9 cellular contexts compared by ENCODE assay signal in the genomic region with DNA sequence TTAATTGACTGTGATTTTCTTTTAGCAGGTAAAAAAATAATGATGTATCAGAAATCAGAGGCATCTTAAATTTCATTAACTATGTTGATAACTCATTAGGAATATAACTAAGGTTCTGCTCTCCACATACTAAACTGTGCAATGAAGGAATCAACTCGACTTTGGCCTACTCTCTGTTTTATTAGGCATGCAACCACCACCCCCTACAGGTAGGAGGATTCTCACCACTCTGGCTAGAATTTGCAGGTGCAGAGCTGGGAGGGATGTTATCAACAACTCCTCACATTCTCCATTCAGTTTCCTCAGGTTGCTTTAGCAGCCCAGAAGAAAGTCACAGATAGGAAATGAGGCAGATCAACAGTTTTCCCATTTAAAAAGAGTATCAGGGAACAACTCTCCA.
A peak's percentile ranks its signal among the peaks of the same experiment; 100 is the strongest.
DNase-seq lines count a peak whose midpoint lies in the region; ATAC-seq and TF ChIP-seq lines count a peak whose summit lies in the region.
"Had no signal": no experiment of that assay in that cellular context is flagged by ENCODE, and none has a peak within 500 bp of the region (broad histone marks: within the 10 kb centered on the region; RNA-seq: fewer than 3 reads in every experiment).

No MANE protein-coding gene starts in this region.

- DNase-seq in BJ (ENCODE audit: low read depth) = no peak
- DNase-seq in IMR-90 = no peak
- DNase-seq in lower lobe of right lung = no peak
- DNase-seq in NCI-H1048 (lab: John Stamatoyannopoulos, UW) = no peak
- DNase-seq: T-helper 1 cell had no signal

- no peak overlapping the region for H2AFZ ChIP-seq in IMR-90 (replicated peaks; ENCODE audit: low read length, poor library complexity)

- no peak overlapping the region for H3K4me3 ChIP-seq in BJ (ENCODE audit: low read depth, low read length)
- H3K4me3 ChIP-seq in IMR-90 (ENCODE audit: insufficient read depth, low read depth, low read length) = no peak overlapping the region
- H3K4me3 ChIP-seq in lower lobe of right lung = no peak overlapping the region

- no peak for TF ChIP-seq POLR2A in IMR-90 (IDR thresholded peaks at IDR 0.05; ENCODE audit: low read depth, low read length)

- no TSS peak for BruUV-seq in IMR-90 (replicated peaks; lab: Mats Ljungman, UMichigan)

- no peaks in the 10 kb centered on the region for H3K79me1 ChIP-seq in IMR-90 (ENCODE audit: low read depth in 1 of 2, low read length in 2 of 2)

- dilution Hi-C loops in IMR-90 (cut with HindIII; ENCODE audit: low sequenced_read_pairs, unreplicated experiment) = no loop called here

- H3K27me3 ChIP-seq in BJ (ENCODE audit: control insufficient read depth, insufficient read depth, low read length) = no peaks in the 10 kb centered on the region
- no peaks in the 10 kb centered on the region for H3K27me3 ChIP-seq in IMR-90 (ENCODE audit: control insufficient read depth, insufficient read depth, low read length)
- no peaks in the 10 kb centered on the region for H3K27me3 ChIP-seq in lower lobe of right lung (ENCODE audit: low read depth)

- peaks cover 4 to 6% (median 5%) of the 10 kb centered on the region in 5 experiments for H3K9me3 Mint-ChIP-seq in brain

- no peaks in the 10 kb centered on the region for H3K36me3 Mint-ChIP-seq in brain

- ATAC-seq in IMR-90 (ENCODE audit: low read depth) (no peak), lower lobe of right lung (peak; percentile 68 to 82), HG03378 (IDR thresholded peaks at IDR 0.05; ENCODE audit: unreplicated experiment) (no peak), GM21360 (IDR thresholded peaks at IDR 0.05; ENCODE audit: unreplicated experiment) (no peak), HG02759 (IDR thresholded peaks at IDR 0.05; ENCODE audit: unreplicated experiment) (no peak)

- POLR2A ChIA-PET in BJ (lab: Charles Lee) (no interaction called here), IMR-90 (lab: Charles Lee; ENCODE audit: unreplicated experiment) (no interaction called here)

- no peaks in the 10 kb centered on the region for H3K9me1 ChIP-seq in IMR-90 (ENCODE audit: insufficient read depth, low read length)

- H3K4me1 ChIP-seq in IMR-90 (ENCODE audit: control insufficient read depth, insufficient read depth, low read length) (no peaks in the 10 kb centered on the region), lower lobe of right lung (no peaks in the 10 kb centered on the region)

- intact Hi-C loops in IMR-90 (cut with micrococcal nuclease) = loop anchor here (5.0 kb wide), 1 partner anchor 207 kb away; no protein-coding TSS in a partner anchor
- intact Hi-C loops in lower lobe of right lung (cut with DNase I) = no loop called here

- H2AK9ac ChIP-seq in IMR-90 (replicated peaks; ENCODE audit: low read depth, low read length, poor library complexity) = no peak overlapping the region

- no peaks in the 10 kb centered on the region for H3K36me3 ChIP-seq in BJ (ENCODE audit: control insufficient read depth, insufficient read depth, low read length)
- no peaks in the 10 kb centered on the region for H3K36me3 ChIP-seq in IMR-90 (ENCODE audit: control insufficient read depth, insufficient read depth, low read length)
- H3K36me3 ChIP-seq in lower lobe of right lung = no peaks in the 10 kb centered on the region

- no peak overlapping the region for H2BK120ac ChIP-seq in IMR-90 (ENCODE audit: low read depth, low read length)

- no peak overlapping the region for H3K18ac ChIP-seq in IMR-90 (ENCODE audit: low read depth, low read length)

- H3K9ac ChIP-seq in IMR-90 (ENCODE audit: low read depth, low read length) = no peak overlapping the region

- H3K9me3 ChIP-seq in IMR-90 (ENCODE audit: control insufficient read depth, insufficient read depth, low read length) (no peaks in the 10 kb centered on the region), lower lobe of right lung (no peaks in the 10 kb centered on the region)

- H3K4me2 ChIP-seq in IMR-90 (ENCODE audit: low read depth, low read length) = no peak overlapping the region

- H4K91ac ChIP-seq in IMR-90 (ENCODE audit: insufficient read depth, low read depth, low read length) = no peak overlapping the region

- no peaks in the 10 kb centered on the region for H3K4me1 Mint-ChIP-seq in brain

- in situ Hi-C loops in IMR-90 (cut with MboI; ENCODE audit: low sequenced_read_pairs) = no loop called here

- H2AK5ac ChIP-seq in IMR-90 (ENCODE audit: low read depth, low read length) = no peak overlapping the region

- no CpG with 5 or more reads among the region's 1 CpG for WGBS in IMR-90 (ENCODE audit: extremely low coverage in 2 of 2, insufficient read length in 1 of 2), 2 experiments

- peaks cover 5% of the 10 kb centered on the region for H3K27me3 Mint-ChIP-seq in brain

- no peak overlapping the region for H3K4me3 Mint-ChIP-seq in brain

- H4K5ac ChIP-seq in IMR-90 (ENCODE audit: low read depth, low read length) = no peak overlapping the region

- no peak overlapping the region for H2BK20ac ChIP-seq in IMR-90 (ENCODE audit: low read depth, low read length)

- no peak overlapping the region for H3K23ac ChIP-seq in IMR-90 (ENCODE audit: low read depth, low read length)

- H3K27ac Mint-ChIP-seq in brain = no peak overlapping the region

- no peak overlapping the region for H2BK5ac ChIP-seq in IMR-90 (ENCODE audit: low read depth, low read length, poor library complexity, severe bottlenecking)

- H3K4ac ChIP-seq in IMR-90 (ENCODE audit: low read depth, low read length) = no peak overlapping the region

- no peak overlapping the region for H2BK15ac ChIP-seq in IMR-90 (ENCODE audit: low read depth, low read length)

- H3K14ac ChIP-seq in IMR-90 (replicated peaks; ENCODE audit: low read depth, low read length) = no peak overlapping the region

- TF ChIP-seq CTCF in BJ (IDR thresholded peaks at IDR 0.05; ENCODE audit: insufficient read depth, low read depth, low read length) (peak; percentile 35), IMR-90 (conservative IDR thresholded peaks at IDR 0.05; ENCODE audit: low read depth, low read length) (0 out of 2 replicates have a peak, but pooled peaks have one; percentile 10), brain (conservative IDR thresholded peaks at IDR 0.05) (peak; percentile 14 to 45), lower lobe of right lung (IDR thresholded peaks at IDR 0.05) (peak; percentile 51)

- no peak overlapping the region for H3K56ac ChIP-seq in IMR-90 (ENCODE audit: extremely low read depth, insufficient read depth, low read length)

- no peak overlapping the region for H4K8ac ChIP-seq in IMR-90 (ENCODE audit: low read depth in 2 of 2, low read length in 2 of 2)

- no peaks in the 10 kb centered on the region for H4K20me1 ChIP-seq in IMR-90 (ENCODE audit: insufficient read depth, low read length)

- CTCF ChIA-PET in BJ (lab: Yijun Ruan, JAX) = interaction anchor here (1.5 kb wide), 1 partner anchor 11 kb away, joined by 5 read pairs; no protein-coding TSS in a partner anchor
- CTCF ChIA-PET in IMR-90 (lab: Yijun Ruan, JAX) = no interaction called here

- H3K27ac ChIP-seq in IMR-90 (ENCODE audit: insufficient read depth, low read length) (no peak overlapping the region), lower lobe of right lung (no peak overlapping the region)

- 0 out of 2 replicates have a peak, but pooled peaks have one; percentile 6 for TF ChIP-seq RAD21 in IMR-90 (IDR thresholded peaks at IDR 0.05; ENCODE audit: low read length)

TF ChIP-seq in IMR-90, 13 proteins besides CTCF, POLR2A, EP300 and RAD21:
- TF ChIP-seq BHLHE40 (IDR thresholded peaks at IDR 0.05; ENCODE audit: low read depth, low read length) (no peak), MXI1 (IDR thresholded peaks at IDR 0.05; ENCODE audit: borderline replicate concordance, low read depth, low read length) (no peak), CHD1 (IDR thresholded peaks at IDR 0.05; ENCODE audit: low read depth, low read length) (no peak)

Comparison
In these comparisons a context has a peak if more than half of its experiments do, and no peak if none do; other contexts are left out.
1. ATAC-seq: peak in lower lobe of right lung (2 of 2); none in IMR-90 (single experiment), HG03378 (single experiment), GM21360 (single experiment) and HG02759 (single experiment).
2. Peak in every context shown above with its lines, with median percentiles within 50 percentile points of each other: CTCF ChIP-seq.